Comparison of ENCODE assay signal across 8 cellular contexts in the genomic region with DNA sequence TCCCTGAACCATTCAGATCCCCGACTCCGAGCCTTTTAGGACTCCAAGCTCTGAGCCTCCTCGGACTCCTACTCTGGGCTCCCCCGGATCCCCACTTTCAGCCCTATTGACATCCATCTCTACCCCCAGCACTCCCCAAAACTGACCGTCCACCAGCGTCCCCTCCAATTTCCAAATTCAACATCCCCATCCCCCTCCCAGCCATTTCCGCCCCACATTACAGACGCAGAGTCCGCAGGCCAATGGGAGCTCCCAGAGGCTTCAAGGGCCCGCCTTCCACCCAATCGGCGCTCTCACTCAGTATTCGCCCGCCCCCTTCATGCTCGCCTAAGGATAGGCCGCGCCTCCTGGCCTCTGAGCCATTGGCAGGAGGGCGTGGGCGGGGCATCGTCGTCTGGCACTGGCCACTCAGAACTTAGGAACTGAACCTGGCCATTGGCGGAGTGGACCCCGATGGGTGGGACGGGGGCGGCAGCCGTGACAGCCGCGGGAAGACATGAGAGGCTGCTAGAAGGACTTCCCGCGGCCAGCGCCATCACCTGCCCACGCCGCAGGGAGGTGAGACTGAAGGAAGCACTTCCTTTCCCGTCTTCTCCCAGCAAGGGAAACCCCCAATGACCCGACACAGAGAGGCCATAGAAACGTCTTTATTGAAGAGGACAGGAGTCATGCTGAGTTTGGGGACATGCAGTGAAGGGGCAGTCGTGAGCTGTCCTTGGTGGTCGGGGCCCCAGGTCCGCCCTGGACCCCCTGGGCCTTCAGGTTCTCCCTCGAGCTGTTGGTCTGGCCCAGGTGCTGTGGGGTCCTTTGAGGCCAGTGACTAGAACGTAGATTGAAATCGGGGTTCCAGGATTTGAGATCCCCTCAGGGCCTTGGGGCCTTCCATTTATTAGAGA. TPM values are rescaled to one million over a fixed set of nuclear protein-coding genes. Genes with fewer than 3 reads are reported as not detected.
DNase-seq lines count a peak whose midpoint lies in the region; ATAC-seq and TF ChIP-seq lines count a peak whose summit lies in the region.

Gene ALKBH6, minus strand, starts transcription at position 185 of the 896 bp plus-strand sequence. CDS start 816 bp downstream, outside the sequence.

- H3K4me1 ChIP-seq in left lung: peaks cover 6 to 23% of the 10 kb centered on the region in 2 donors

- peak within 1 kb of the TSS; percentile 54 to 65 for H3K4me3 ChIP-seq in left lung

- no peak for TF ChIP-seq CTCF in left lung (IDR thresholded peaks at IDR 0.05)

- DNase-seq in C1 segment of cervical spinal cord (lab: John Stamatoyannopoulos, UW) (peak; percentile 84 to 99 (median 96)), NCI-H748 treated with DMSO at 0.1 percent for 48 hours (lab: John Stamatoyannopoulos, UW) (peak; percentile 99), dermis blood vessel endothelial cell (peak; percentile 99), left lung (peak; percentile 99 to 100)
- DNase-seq in activated CD4-positive, alpha-beta T cell treated with anti-CD3 and anti-CD28 coated beads, Interleukin-2, amount 50 U/mL, for 24 hours (ENCODE audit: low read depth in 1 of 2, low spot score in 1 of 2): peak; percentile 99
- peak; percentile 99 to 100 for DNase-seq in stimulated activated CD4-positive, alpha-beta T cell treated with anti-CD3 and anti-CD28 coated beads, Interleukin-2, amount 100 ng/mL, for 48 hours

- ATAC-seq in GM19372 (IDR thresholded peaks at IDR 0.05; ENCODE audit: low read depth, unreplicated experiment) (peak; percentile 96), HG03558 (IDR thresholded peaks at IDR 0.05; ENCODE audit: extremely low read depth, unreplicated experiment) (peak; percentile 89), left lung (peak; percentile 98)

- H3K27me3 ChIP-seq in left lung: peaks cover 0 to 6% of the 10 kb centered on the region in 2 donors

- H3K36me3 ChIP-seq in left lung: no peaks in the 10 kb centered on the region

- H3K9me3 ChIP-seq in left lung: no peaks in the 10 kb centered on the region

- intact Hi-C loops in left lung (cut with DNase I): no loop called here

- peak within 1 kb of the TSS; percentile 26 to 75 for H3K27ac ChIP-seq in left lung

RNA-seq across cellular contexts. Expression of gene ALKBH6, which starts in this region (rescaled TPM):
- total RNA-seq in dermis blood vessel endothelial cell (12.3 and 15.3 TPM in 2 replicates), left lung (10 to 100 TPM; 19.3 to 22.7 TPM)

Comparison
In these comparisons a context has a peak if more than half of its experiments do, and no peak if none do; other contexts are left out.
1. Peak in every context shown above with its lines: DNase-seq, ATAC-seq, H3K4me3 ChIP-seq and H3K27ac ChIP-seq.